In the genomic region with DNA sequence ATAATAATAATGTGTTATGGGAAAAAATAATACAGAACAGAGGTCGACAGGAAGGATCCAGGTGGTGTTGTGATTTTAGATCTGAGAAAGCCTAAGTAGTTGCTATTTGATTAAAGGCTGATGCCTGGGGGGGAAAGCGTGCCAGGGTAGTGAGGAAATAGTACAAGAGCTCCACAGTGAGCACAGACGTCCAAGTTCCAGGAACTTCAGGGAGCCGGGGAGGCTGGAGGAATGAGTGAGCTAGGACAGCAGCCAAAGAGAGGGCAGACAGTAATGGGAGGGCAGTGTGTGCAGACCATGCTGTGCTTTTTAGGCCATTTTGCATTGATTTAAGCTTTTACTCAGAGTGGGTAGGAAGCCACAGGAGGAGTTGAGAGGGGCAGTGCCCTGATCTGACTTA, we compare ENCODE assay signal across 13 cellular contexts.
DNase-seq lines count a peak whose midpoint lies in the region.
"Had no signal": no experiment of that assay in that cellular context is flagged by ENCODE, and none has a peak within 500 bp of the region (broad histone marks: within the 10 kb centered on the region; RNA-seq: fewer than 3 reads in every experiment).

No MANE protein-coding gene starts in this region.

- H3K9me3 ChIP-seq in stomach smooth muscle (ENCODE audit: control insufficient read depth in 2 of 2, low read length in 2 of 2), result no peaks in the 10 kb centered on the region
- H3K9me3 ChIP-seq: neutrophil, thyroid gland had no signal

- no peaks in the 10 kb centered on the region for H3K27me3 ChIP-seq in stomach smooth muscle (ENCODE audit: control insufficient read depth in 1 of 2, insufficient read depth in 2 of 2, low read length in 2 of 2)
- H3K27me3 ChIP-seq: neutrophil, thyroid gland had no signal

- DNase-seq in NCI-H2227 treated with DMSO at 0.1 percent for 48 hours (lab: John Stamatoyannopoulos, UW), result peak; percentile 51
- peak; percentile 83 for DNase-seq in cerebellar cortex (ENCODE audit: low spot score)
- DNase-seq in left kidney (ENCODE audit: low read depth, low spot score), result peak; percentile 29
- DNase-seq in iPS-NIHi11 (ENCODE audit: low spot score), result no peak
- DNase-seq in NCI-H1436 (lab: John Stamatoyannopoulos, UW), result no peak
- no peak for DNase-seq in kidney glomerular epithelial cell (lab: John Stamatoyannopoulos, UW)
- DNase-seq in UCSD-AML1 (lab: John Stamatoyannopoulos, UW; ENCODE audit: unreplicated experiment), result no peak
- DNase-seq: activated CD4-positive, alpha-beta T cell treated with anti-CD3 and anti-CD28 coated beads, Interleukin-2, amount 50 U/mL, for 4 hours; activated naive CD4-positive, alpha-beta T cell treated with anti-CD3 and anti-CD28 coated beads, Interleukin-2, amount 10 ng/mL, durations not matched to agents 7 days and 5 days; Karpas-422 had no signal

- no peaks in the 10 kb centered on the region for H3K36me3 ChIP-seq in stomach smooth muscle (ENCODE audit: control insufficient read depth in 2 of 2, insufficient read depth in 2 of 2, low read length in 2 of 2)
- H3K36me3 ChIP-seq: neutrophil, thyroid gland had no signal

- peak overlapping the region in 1 of 2 donors; percentile 43 for H3K9ac ChIP-seq in stomach smooth muscle (ENCODE audit: low read length in 2 of 2)

- peaks cover 32% of the 10 kb centered on the region for H3K4me1 ChIP-seq in stomach smooth muscle (ENCODE audit: control insufficient read depth, insufficient read depth, low read length)
- H3K4me1 ChIP-seq: thyroid gland had no signal

- H3K27ac ChIP-seq in stomach smooth muscle (ENCODE audit: low read length), result peak overlapping the region; percentile 77
- H3K27ac ChIP-seq: neutrophil, thyroid gland had no signal

- peak overlapping the region in 1 of 2 donors; percentile 8 for H3K4me3 ChIP-seq in stomach smooth muscle (ENCODE audit: low read length in 2 of 2)
- H3K4me3 ChIP-seq: thyroid gland had no signal

Comparison
In these comparisons a context has a peak if more than half of its experiments do, and no peak if none do; other contexts are left out.
1. DNase-seq: peak in NCI-H2227 treated with DMSO at 0.1 percent for 48 hours (single experiment), cerebellar cortex (single experiment) and left kidney (single experiment); none in iPS-NIHi11 (single experiment), NCI-H1436 (single experiment), kidney glomerular epithelial cell (single experiment) and UCSD-AML1 (single experiment).